ENCODE assay signal across 8 cellular contexts in the genomic region with DNA sequence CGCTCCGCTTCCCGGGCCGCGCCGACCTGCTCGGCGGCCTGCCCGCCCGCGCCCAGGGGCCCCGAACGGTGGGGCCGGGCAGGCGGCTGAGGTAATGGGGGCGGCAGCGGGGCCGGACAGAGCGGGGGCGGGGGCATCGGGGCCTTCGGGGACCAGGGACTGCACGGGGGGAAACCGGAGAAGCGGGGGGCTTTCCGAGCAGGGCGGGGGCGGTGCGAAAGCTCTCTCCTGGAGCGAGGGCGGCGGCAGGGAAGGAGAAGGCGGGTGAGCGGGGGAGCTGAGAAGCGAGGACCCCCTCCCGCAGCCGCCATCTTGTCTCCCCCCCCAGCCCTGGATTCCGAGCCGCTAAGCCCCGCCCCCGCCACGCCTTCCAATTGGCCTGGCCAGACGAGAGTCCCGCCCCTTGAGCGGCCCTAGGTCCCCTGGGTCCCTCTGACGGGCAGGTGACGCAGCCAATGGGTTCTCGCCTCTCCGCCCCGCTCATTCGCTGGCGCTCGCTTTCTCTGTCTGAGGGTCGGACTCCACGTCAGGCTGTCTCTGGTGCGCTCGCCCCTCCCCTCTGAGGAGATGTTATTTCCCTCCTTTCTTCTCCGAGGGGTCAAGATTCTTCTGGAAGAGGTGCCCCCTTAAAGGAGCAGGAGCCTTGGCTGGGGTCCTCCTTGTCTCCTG. TPM values are rescaled to one million over a fixed set of nuclear protein-coding genes. Genes with fewer than 3 reads are reported as not detected.
DNase-seq lines count a peak whose midpoint lies in the region; ATAC-seq and TF ChIP-seq lines count a peak whose summit lies in the region.

No MANE protein-coding gene starts in this region.

- H3K27ac Mint-ChIP-seq in activated naive CD8-positive, alpha-beta T cell treated with anti-CD3 and anti-CD28 coated beads, Interleukin-2, amount 10 ng/mL, durations not matched to agents 7 days and 5 days = peak overlapping the region; percentile 90

- ATAC-seq in HG02678 (IDR thresholded peaks at IDR 0.05; ENCODE audit: unreplicated experiment) (peak; percentile 89), Right ventricle myocardium inferior (peak; percentile 98)
- peak; percentile 96 for ATAC-seq in activated naive CD8-positive, alpha-beta T cell treated with anti-CD3 and anti-CD28 coated beads, Interleukin-2, amount 10 ng/mL, durations not matched to agents 7 days and 5 days (ENCODE audit: low read depth)

- TF ChIP-seq CTCF in GM12864 (IDR thresholded peaks at IDR 0.05; ENCODE audit: low read depth, low read length, missing control alignments) = no peak
- no peak for TF ChIP-seq CTCF in ovary (IDR thresholded peaks at IDR 0.05)
- TF ChIP-seq CTCF in thyroid gland (IDR thresholded peaks at IDR 0.05) = no peak

- DNase-seq in GM12864 (ENCODE audit: low read depth) (peak; percentile 91), NCI-H1105 treated with DMSO at 0.1 percent for 48 hours (lab: John Stamatoyannopoulos, UW) (peak; percentile 94), SKM-1 treated with dmso at 0.1 percent for 144 hours (lab: John Stamatoyannopoulos, UW; ENCODE audit: unreplicated experiment) (peak; percentile 95), Right ventricle myocardium inferior (ENCODE audit: missing footprints) (peak; percentile 99), ovary (peak; percentile 99 to 100 (median 100)), thyroid gland (peak; percentile 99)
- DNase-seq in activated naive CD8-positive, alpha-beta T cell treated with anti-CD3 and anti-CD28 coated beads, Interleukin-2, amount 10 ng/mL, durations not matched to agents 7 days and 5 days = peak; percentile 100

- peak overlapping the region; percentile 86 to 97 for H3K27ac ChIP-seq in ovary
- peak overlapping the region; percentile 93 to 98 (median 95) for H3K27ac ChIP-seq in thyroid gland

- no peaks in the 10 kb centered on the region for H3K27me3 Mint-ChIP-seq in activated naive CD8-positive, alpha-beta T cell treated with anti-CD3 and anti-CD28 coated beads, Interleukin-2, amount 10 ng/mL, durations not matched to agents 7 days and 5 days

- no peak for TF ChIP-seq EP300 in ovary (IDR thresholded peaks at IDR 0.05)

- peak overlapping the region; percentile 72 for H3K4me3 ChIP-seq in GM12864 (ENCODE audit: low read depth, low read length)
- H3K4me3 ChIP-seq in ovary = peak overlapping the region; percentile 61
- H3K4me3 ChIP-seq in thyroid gland (replicated peaks in 1 of 3) = peak overlapping the region in 2 of 3 donors; percentile 66 to 69

- H3K9me3 ChIP-seq in ovary (no peaks in the 10 kb centered on the region), thyroid gland (no peaks in the 10 kb centered on the region)

- peaks cover 27% of the 10 kb centered on the region for H3K36me3 Mint-ChIP-seq in activated naive CD8-positive, alpha-beta T cell treated with anti-CD3 and anti-CD28 coated beads, Interleukin-2, amount 10 ng/mL, durations not matched to agents 7 days and 5 days

- peaks cover 23% of the 10 kb centered on the region for H3K4me1 Mint-ChIP-seq in activated naive CD8-positive, alpha-beta T cell treated with anti-CD3 and anti-CD28 coated beads, Interleukin-2, amount 10 ng/mL, durations not matched to agents 7 days and 5 days

- 0 to 1% (median 0%) methylated on average over 35 to 58 of the region's 58 CpGs for WGBS in ovary, 3 donors
- 0 to 1% methylated on average over 18 of the region's 58 CpGs for WGBS in thyroid gland, 2 donors

- no peaks in the 10 kb centered on the region for H3K9me3 Mint-ChIP-seq in activated naive CD8-positive, alpha-beta T cell treated with anti-CD3 and anti-CD28 coated beads, Interleukin-2, amount 10 ng/mL, durations not matched to agents 7 days and 5 days

- intact Hi-C loops in Right ventricle myocardium inferior (cut with DNase I) (loop anchor here (1.0 to 2.0 kb wide), 2 partner anchors 72 to 170 kb away; a partner anchor contains a TSS), ovary (cut with DNase I) (loop anchor here in 1 of 4 donors (5.0 to 10.0 kb wide), 2 partner anchors 62 to 170 kb away; a partner anchor contains a TSS), thyroid gland (cut with DNase I) (loop anchor here (5.0 kb wide), 2 partner anchors 70 to 170 kb away; a partner anchor contains a TSS)

- no peaks in the 10 kb centered on the region for H3K27me3 ChIP-seq in ovary
- H3K27me3 ChIP-seq in thyroid gland = no peaks in the 10 kb centered on the region

- H3K4me1 ChIP-seq in ovary (ENCODE audit: insufficient read depth) (peaks cover 15% of the 10 kb centered on the region), thyroid gland (peaks cover 10 to 14% of the 10 kb centered on the region in 2 donors)

- H3K4me3 Mint-ChIP-seq in activated naive CD8-positive, alpha-beta T cell treated with anti-CD3 and anti-CD28 coated beads, Interleukin-2, amount 10 ng/mL, durations not matched to agents 7 days and 5 days = peak overlapping the region; percentile 89

- POLR2A ChIA-PET in activated naive CD8-positive, alpha-beta T cell treated with anti-CD3 and anti-CD28 coated beads, Interleukin-2, amount 10 ng/mL, durations not matched to agents 7 days and 5 days (lab: Charles Lee) = interaction anchor here (0.8 to 1.9 kb wide), 9 partner anchors 66 to 1949 kb away, joined by 3 to 23 read pairs (median 6); a partner anchor contains a TSS

- TF ChIP-seq POLR2A in ovary (IDR thresholded peaks at IDR 0.05) = peak; percentile 70
- TF ChIP-seq POLR2A in thyroid gland (IDR thresholded peaks at IDR 0.05) = peak in 1 of 2 donors; percentile 77

- H3K36me3 ChIP-seq in ovary = no peaks in the 10 kb centered on the region
- H3K36me3 ChIP-seq in thyroid gland = peaks cover 9 to 16% of the 10 kb centered on the region in 2 donors

RNA-seq across cellular contexts. Expression of a gene that starts 0.5 kb away (rescaled TPM):
- 10 to 100 TPM; 23.7 to 25.4 TPM for total RNA-seq in activated naive CD8-positive, alpha-beta T cell treated with anti-CD3 and anti-CD28 coated beads, Interleukin-2, amount 10 ng/mL, durations not matched to agents 7 days and 5 days
- total RNA-seq in Right ventricle myocardium inferior (24.8 TPM), ovary (10 to 100 TPM; 15.7 to 34.5 (median 31.0) TPM), thyroid gland (10 to 100 TPM; 21.5 to 55.1 (median 35.3) TPM)
- 10 to 100 TPM; 18.2 to 30.3 TPM for polyA plus RNA-seq in ovary

Comparison
In these comparisons a context has a peak if more than half of its experiments do, and no peak if none do; other contexts are left out.
1. Peak in every context shown above with its lines: DNase-seq, ATAC-seq, H3K4me3 ChIP-seq and H3K27ac ChIP-seq.